Comparison of ENCODE assay signal across 16 cellular contexts in the genomic region with DNA sequence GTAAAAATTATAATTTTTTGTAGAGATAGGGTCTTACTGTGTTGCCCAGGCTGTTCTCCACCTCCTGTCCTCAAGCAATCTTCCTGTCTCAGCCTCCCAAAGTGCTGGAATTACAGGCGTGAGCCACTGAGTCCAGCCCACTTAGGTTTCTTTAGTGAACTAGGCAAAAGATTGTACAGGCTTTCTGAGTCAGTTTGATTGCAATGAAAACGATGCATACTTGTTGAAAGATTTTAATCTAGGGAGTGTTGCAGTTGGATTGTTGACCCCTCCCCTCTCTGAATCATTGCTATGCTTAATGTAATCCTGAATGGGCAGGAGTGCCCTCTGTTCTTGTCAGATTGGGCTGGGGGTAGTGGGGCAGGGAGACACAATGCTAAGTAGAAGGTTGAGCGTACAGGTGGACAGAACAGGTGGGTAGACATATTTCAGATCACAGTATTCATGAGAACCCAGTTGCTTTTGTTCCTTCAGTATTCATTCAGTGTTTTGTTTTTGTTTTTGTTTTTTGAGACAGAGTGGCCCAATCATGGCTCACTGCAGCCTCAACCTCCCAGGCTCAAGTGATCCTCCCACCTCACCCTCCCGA.
DNase-seq lines count a peak whose midpoint lies in the region; ATAC-seq, FAIRE-seq and TF ChIP-seq lines count a peak whose summit lies in the region.
"Had no signal": no experiment of that assay in that cellular context is flagged by ENCODE, and none has a peak within 500 bp of the region (broad histone marks: within the 10 kb centered on the region; RNA-seq: fewer than 3 reads in every experiment).

No MANE protein-coding gene starts in this region.

- no peak for TF ChIP-seq CTCF in AG04449 (IDR thresholded peaks at IDR 0.05; ENCODE audit: insufficient read depth, low read length, missing control alignments)
- no peak for TF ChIP-seq CTCF in bronchial epithelial cell (IDR thresholded peaks at IDR 0.05; ENCODE audit: insufficient read depth, low read length, severe bottlenecking)

- no peak overlapping the region for H3K27ac ChIP-seq in Karpas-422 (ENCODE audit: low read length)
- H3K27ac ChIP-seq: A549, coronary artery, heart left ventricle had no signal

- H3K4me2 ChIP-seq in Karpas-422 (ENCODE audit: low read depth, low read length, poor library complexity, severe bottlenecking) = no peak overlapping the region
- H3K4me2 ChIP-seq: A549 had no signal

- peaks cover 12% of the 10 kb centered on the region for H3K4me1 Mint-ChIP-seq in activated T-cell treated with anti-CD3 and anti-CD28 coated beads, Interleukin-2, amount 50 U/mL, for 72 hours (ENCODE audit: low read depth)

- no peaks in the 10 kb centered on the region for H3K36me3 Mint-ChIP-seq in activated T-cell treated with anti-CD3 and anti-CD28 coated beads, Interleukin-2, amount 50 U/mL, for 72 hours (ENCODE audit: insufficient read depth in 2 of 2)
- H3K36me3 Mint-ChIP-seq: memory B cell had no signal

- no peaks in the 10 kb centered on the region for H3K9me2 ChIP-seq in Karpas-422 (replicated peaks; ENCODE audit: insufficient read depth, low read length)

- no peak overlapping the region for H3K4me3 Mint-ChIP-seq in activated T-cell treated with anti-CD3 and anti-CD28 coated beads, Interleukin-2, amount 50 U/mL, for 72 hours
- H3K4me3 Mint-ChIP-seq: activated CD4-positive, alpha-beta T cell treated with anti-CD3 and anti-CD28 coated beads, Interleukin-2, amount 10 ng/mL, durations not matched to agents 7 days and 5 days; memory B cell had no signal

- H2AFZ ChIP-seq in Karpas-422 (ENCODE audit: low read length) = no peak overlapping the region

- no peaks in the 10 kb centered on the region for H3K9me3 Mint-ChIP-seq in activated T-cell treated with anti-CD3 and anti-CD28 coated beads, Interleukin-2, amount 50 U/mL, for 72 hours
- H3K9me3 Mint-ChIP-seq: activated CD4-positive, alpha-beta T cell treated with anti-CD3 and anti-CD28 coated beads, Interleukin-2, amount 10 ng/mL, durations not matched to agents 7 days and 5 days; memory B cell had no signal

- H3K36me3 ChIP-seq in bronchial epithelial cell (ENCODE audit: control insufficient read depth, insufficient read depth, low read length) = no peaks in the 10 kb centered on the region
- no peaks in the 10 kb centered on the region for H3K36me3 ChIP-seq in Karpas-422 (ENCODE audit: insufficient read depth, low read length)
- H3K36me3 ChIP-seq: heart left ventricle had no signal

- no peak for FAIRE-seq in bronchial epithelial cell (lab: Jason Lieb, UNC)
- FAIRE-seq: A549 had no signal

- H4K20me1 ChIP-seq in Karpas-422 (ENCODE audit: insufficient read depth, low read depth, low read length) = no peaks in the 10 kb centered on the region

- H3K27me3 ChIP-seq in bronchial epithelial cell (ENCODE audit: control insufficient read depth, insufficient read depth, low read length) = no peaks in the 10 kb centered on the region
- H3K27me3 ChIP-seq in Karpas-422 (ENCODE audit: low read length) = no peaks in the 10 kb centered on the region
- H3K27me3 ChIP-seq: heart left ventricle had no signal

- H3K79me2 ChIP-seq in Karpas-422 (ENCODE audit: low read length) = peaks cover 98% of the 10 kb centered on the region

- ATAC-seq in left colon (peak; percentile 59), HG02970 (IDR thresholded peaks at IDR 0.05; ENCODE audit: low FRiP score, unreplicated experiment) (no peak)
- ATAC-seq in activated T-cell treated with anti-CD3 and anti-CD28 coated beads, Interleukin-2, amount 50 U/mL, for 72 hours (replicated peaks in 1 of 2) = no peak
- ATAC-seq: A549, heart left ventricle had no signal

- peaks cover 41% of the 10 kb centered on the region for H3K4me1 ChIP-seq in Karpas-422 (ENCODE audit: low read length)

- intact Hi-C loops in left colon (cut with DNase I, micrococcal nuclease) = no loop called here

- H3K27ac Mint-ChIP-seq in activated T-cell treated with anti-CD3 and anti-CD28 coated beads, Interleukin-2, amount 50 U/mL, for 72 hours = no peak overlapping the region
- H3K27ac Mint-ChIP-seq: memory B cell had no signal

- H3K9ac ChIP-seq in Karpas-422 (ENCODE audit: low read length) = no peak overlapping the region

- H3K9me3 ChIP-seq in Karpas-422 (ENCODE audit: low read length) = no peaks in the 10 kb centered on the region
- H3K9me3 ChIP-seq: A549, heart left ventricle had no signal

- CTCF ChIA-PET in AG04449 (lab: Yijun Ruan, JAX) = interaction anchor here (1.5 kb wide), 1 partner anchor 11 kb away, joined by 7 read pairs; no protein-coding TSS in a partner anchor

- no peak overlapping the region for H3K4me3 ChIP-seq in AG04449 (ENCODE audit: low read depth, low read length)
- H3K4me3 ChIP-seq in bronchial epithelial cell (ENCODE audit: low read depth, low read length) = no peak overlapping the region
- H3K4me3 ChIP-seq in Karpas-422 (ENCODE audit: low read length) = no peak overlapping the region
- H3K4me3 ChIP-seq: A549, coronary artery, heart left ventricle had no signal

- POLR2A ChIA-PET in AG04449 (lab: Yijun Ruan, JAX) = interaction anchor here (0.5 to 0.9 kb wide), 2 partner anchors 12 to 13 kb away, joined by 3 to 4 read pairs; no protein-coding TSS in a partner anchor

- no peaks in the 10 kb centered on the region for H3K27me3 Mint-ChIP-seq in activated T-cell treated with anti-CD3 and anti-CD28 coated beads, Interleukin-2, amount 50 U/mL, for 72 hours (ENCODE audit: low read depth)
- H3K27me3 Mint-ChIP-seq: activated CD4-positive, alpha-beta T cell treated with anti-CD3 and anti-CD28 coated beads, Interleukin-2, amount 10 ng/mL, durations not matched to agents 7 days and 5 days; memory B cell had no signal

- DNase-seq in AG04449 (ENCODE audit: low read depth, low spot score) (peak; percentile 66), LHCN-M2 (ENCODE audit: low read depth) (peak; percentile 20), bronchial epithelial cell (ENCODE audit: low read depth) (peak; percentile 37), left colon (no peak), NK-92 (lab: John Stamatoyannopoulos, UW; ENCODE audit: unreplicated experiment) (no peak), Karpas-422 (no peak)
- DNase-seq in activated T-cell treated with anti-CD3 and anti-CD28 coated beads, Interleukin-2, amount 50 U/mL, for 72 hours = no peak
- DNase-seq: activated CD4-positive, alpha-beta T cell treated with anti-CD3 and anti-CD28 coated beads, Interleukin-2, amount 10 ng/mL, durations not matched to agents 7 days and 5 days; activated effector memory CD4-positive, alpha-beta T cell treated with Interleukin-2 at 50 U/mL for 16 hours; heart left ventricle; NCI-H1048; NCI-H526 had no signal

Comparison
In these comparisons a context has a peak if more than half of its experiments do, and no peak if none do; other contexts are left out.
1. DNase-seq: peak in AG04449 (single experiment), LHCN-M2 (single experiment) and bronchial epithelial cell (single experiment); none in left colon (0 of 2), activated T-cell treated with anti-CD3 and anti-CD28 coated beads, Interleukin-2, amount 50 U/mL, for 72 hours (0 of 2), NK-92 (single experiment) and Karpas-422 (single experiment).